ENCODE assay signal across 27 cellular contexts in the genomic region with DNA sequence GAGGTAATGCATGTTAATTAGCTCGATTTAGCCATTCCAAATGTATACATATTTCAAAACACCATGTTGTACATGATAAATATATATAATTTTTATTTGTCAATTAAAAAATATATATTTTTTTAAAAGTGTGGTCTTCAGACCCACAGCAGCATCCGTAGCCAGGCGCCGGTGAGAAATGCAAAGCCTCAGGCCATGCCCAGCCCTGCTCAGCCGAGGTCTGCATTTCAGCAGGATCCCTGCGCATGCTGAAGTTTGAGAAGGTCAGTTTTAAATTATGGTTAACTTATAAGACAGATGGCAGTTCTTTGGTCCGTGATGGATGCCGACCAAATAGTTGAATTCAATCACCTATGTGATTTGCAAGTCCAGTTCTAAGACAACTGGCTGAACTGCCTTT. TPM values are rescaled to one million over a fixed set of nuclear protein-coding genes. Genes with fewer than 3 reads are reported as not detected.
"Had no signal": no experiment of that assay in that cellular context is flagged by ENCODE, and none has a peak within 500 bp of the region (broad histone marks: within the 10 kb centered on the region; RNA-seq: fewer than 3 reads in every experiment).

No MANE protein-coding gene starts in this region.

- H3K27me3 Mint-ChIP-seq: naive thymus-derived CD4-positive, alpha-beta T cell; stimulated activated memory B cell treated with anti-CD40 and anti-IgM and Interleukin-4, amounts not matched to agents 10 μg/mL and 1 μg/mL and 100 μg/mL, for 72 hours; stimulated activated naive CD8-positive, alpha-beta T cell treated with anti-CD3 and anti-CD28 coated beads, Interleukin-15, amount 100 ng/mL, for 72 hours had no signal

- H3K9me3 ChIP-seq: pancreas, psoas muscle, right lobe of liver, sigmoid colon, thoracic aorta, thyroid gland, tibial nerve, upper lobe of right lung, uterus had no signal

- ATAC-seq: naive thymus-derived CD4-positive, alpha-beta T cell; natural killer cell; pancreas; psoas muscle; right cardiac atrium; right lobe of liver; stimulated activated memory B cell treated with anti-CD40 and anti-IgM and Interleukin-4, amounts not matched to agents 10 μg/mL and 1 μg/mL and 100 μg/mL, for 72 hours; stimulated activated naive CD8-positive, alpha-beta T cell treated with anti-CD3 and anti-CD28 coated beads, Interleukin-15, amount 100 ng/mL, for 72 hours; stimulated activated naive CD8-positive, alpha-beta T cell treated with anti-CD3 and anti-CD28 coated beads, Interleukin-15, Interleukin-2, amounts not matched to agents 100 U/mL and 50 U/mL, for 24 hours; upper lobe of right lung had no signal

- H3K4me1 ChIP-seq: pancreas, psoas muscle, right lobe of liver, sigmoid colon, tibial nerve, uterus had no signal

- H3K36me3 Mint-ChIP-seq: natural killer cell, neural progenitor cell had no signal

- H3K9me3 Mint-ChIP-seq: naive thymus-derived CD4-positive, alpha-beta T cell; natural killer cell; nephron; neural progenitor cell; stimulated activated memory B cell treated with anti-CD40 and anti-IgM and Interleukin-4, amounts not matched to agents 10 μg/mL and 1 μg/mL and 100 μg/mL, for 72 hours; stimulated activated naive CD8-positive, alpha-beta T cell treated with anti-CD3 and anti-CD28 coated beads, Interleukin-15, amount 100 ng/mL, for 72 hours; type B pancreatic cell had no signal

- DNase-seq: naive thymus-derived CD4-positive, alpha-beta T cell; natural killer cell; occipital lobe; right cardiac atrium; right lobe of liver; sigmoid colon; small intestine; stimulated activated CD4-positive, alpha-beta T cell treated with anti-CD3 and anti-CD28 coated beads, Interleukin-12 subunit alpha, Interleukin-12 subunit beta, amount 100 ng/mL, for 4 hours; stimulated activated CD4-positive, alpha-beta T cell treated with anti-CD3 and anti-CD28 coated beads, Interleukin-1b, Interleukin-23, amount 100 ng/mL, for 48 hours; stimulated activated CD4-positive, alpha-beta T cell treated with anti-CD3 and anti-CD28 coated beads, Interleukin-4, amount 100 ng/mL, for 1 hour; stimulated activated CD4-positive, alpha-beta T cell treated with anti-CD3 and anti-CD28 coated beads, Interleukin-4, amount 100 ng/mL, for 4 hours; stimulated activated CD8-positive, alpha-beta memory T cell treated with anti-CD3 and anti-CD28 coated beads, Interleukin-4, amount 100 ng/mL, for 48 hours; stimulated activated naive CD4-positive, alpha-beta T cell; stimulated activated naive CD8-positive, alpha-beta T cell treated with anti-CD3 and anti-CD28 coated beads, Interleukin-15, amount 100 ng/mL, for 72 hours; stimulated activated naive CD8-positive, alpha-beta T cell treated with anti-CD3 and anti-CD28 coated beads, Interleukin-15, Interleukin-2, amounts not matched to agents 100 U/mL and 50 U/mL, for 24 hours; thyroid gland; upper lobe of right lung; uterus had no signal

- H3K4me3 Mint-ChIP-seq: naive thymus-derived CD4-positive, alpha-beta T cell; natural killer cell; nephron; neural progenitor cell; stimulated activated memory B cell treated with anti-CD40 and anti-IgM and Interleukin-4, amounts not matched to agents 10 μg/mL and 1 μg/mL and 100 μg/mL, for 72 hours; stimulated activated naive CD8-positive, alpha-beta T cell treated with anti-CD3 and anti-CD28 coated beads, Interleukin-15, amount 100 ng/mL, for 72 hours; type B pancreatic cell had no signal

- H3K36me3 ChIP-seq: neural progenitor cell, pancreas, right lobe of liver, sigmoid colon, thoracic aorta, thyroid gland, upper lobe of right lung, uterus had no signal

- H3K27me3 ChIP-seq: neural progenitor cell, pancreas, right lobe of liver, sigmoid colon, thyroid gland, tibial nerve, upper lobe of right lung, uterus had no signal

- H3K27ac Mint-ChIP-seq: natural killer cell; nephron; neural progenitor cell; progenitor cell of endocrine pancreas; stimulated activated memory B cell treated with anti-CD40 and anti-IgM and Interleukin-4, amounts not matched to agents 10 μg/mL and 1 μg/mL and 100 μg/mL, for 72 hours; stimulated activated naive CD8-positive, alpha-beta T cell treated with anti-CD3 and anti-CD28 coated beads, Interleukin-15, amount 100 ng/mL, for 72 hours; type B pancreatic cell had no signal

- H3K4me1 Mint-ChIP-seq: naive thymus-derived CD4-positive, alpha-beta T cell; stimulated activated memory B cell treated with anti-CD40 and anti-IgM and Interleukin-4, amounts not matched to agents 10 μg/mL and 1 μg/mL and 100 μg/mL, for 72 hours; stimulated activated naive CD8-positive, alpha-beta T cell treated with anti-CD3 and anti-CD28 coated beads, Interleukin-15, amount 100 ng/mL, for 72 hours had no signal

- H3K27ac ChIP-seq: neural progenitor cell, pancreas, psoas muscle, right lobe of liver, sigmoid colon, thoracic aorta, thyroid gland, tibial nerve, upper lobe of right lung, uterus had no signal

- H3K4me3 ChIP-seq: neural progenitor cell, pancreas, psoas muscle, right lobe of liver, sigmoid colon, thoracic aorta, thyroid gland, tibial nerve, upper lobe of right lung, uterus had no signal

- H3K9ac ChIP-seq: neural progenitor cell had no signal

RNA-seq across cellular contexts. Expression of a gene that starts 28.0 kb away (rescaled TPM):
- total RNA-seq: naive thymus-derived CD4-positive, alpha-beta T cell had no signal
